Comparison of ENCODE assay signal across 9 cellular contexts in genomic region chr12:52151153-52151858, GRCh38. TPM values are rescaled to one million over a fixed set of nuclear protein-coding genes. Genes with fewer than 3 reads are reported as not detected.
DNase-seq lines count a peak whose midpoint lies in the region; ATAC-seq and TF ChIP-seq lines count a peak whose summit lies in the region.
"Had no signal": no experiment of that assay in that cellular context is flagged by ENCODE, and none has a peak within 500 bp of the region (broad histone marks: within the 10 kb centered on the region; RNA-seq: fewer than 3 reads in every experiment).

No MANE protein-coding gene starts in this region.

- H3K27ac ChIP-seq in lower lobe of right lung = peak overlapping the region; percentile 69
- H3K27ac ChIP-seq in thymus (ENCODE audit: low read depth) = peak overlapping the region; percentile 46

- H3K36me3 ChIP-seq in adipocyte (ENCODE audit: control insufficient read depth, insufficient read depth, low read length, severe bottlenecking) (no peaks in the 10 kb centered on the region), lower lobe of right lung (no peaks in the 10 kb centered on the region), thymus (ENCODE audit: control insufficient read depth, insufficient read depth) (no peaks in the 10 kb centered on the region)

- no peaks in the 10 kb centered on the region for H3K27me3 Mint-ChIP-seq in activated CD4-positive, alpha-beta memory T cell treated with anti-CD3 and anti-CD28 coated beads, Interleukin-2, amount 10 ng/mL, durations not matched to agents 7 days and 5 days
- H3K27me3 Mint-ChIP-seq in activated CD4-positive, alpha-beta memory T cell treated with anti-CD3 and anti-CD28 coated beads for 36 hours = no peaks in the 10 kb centered on the region

- H3K27me3 ChIP-seq in adipocyte (replicated peaks; ENCODE audit: control insufficient read depth, insufficient read depth, low read length) = no peaks in the 10 kb centered on the region
- H3K27me3 ChIP-seq in lower lobe of right lung (ENCODE audit: low read depth) = no peaks in the 10 kb centered on the region
- peaks cover 6% of the 10 kb centered on the region for H3K27me3 ChIP-seq in thymus (ENCODE audit: control insufficient read depth, insufficient read depth)

- no peak for ATAC-seq in lower lobe of right lung

- peak overlapping the region; percentile 41 for H3K4me3 Mint-ChIP-seq in activated CD4-positive, alpha-beta memory T cell treated with anti-CD3 and anti-CD28 coated beads, Interleukin-2, amount 10 ng/mL, durations not matched to agents 7 days and 5 days
- H3K4me3 Mint-ChIP-seq in activated CD4-positive, alpha-beta memory T cell treated with anti-CD3 and anti-CD28 coated beads for 36 hours = no peak overlapping the region

- H3K9me3 ChIP-seq in adipocyte (ENCODE audit: control insufficient read depth, low read length) (no peaks in the 10 kb centered on the region), lower lobe of right lung (no peaks in the 10 kb centered on the region), thymus (ENCODE audit: control insufficient read depth) (no peaks in the 10 kb centered on the region)

- no peaks in the 10 kb centered on the region for H3K9me3 Mint-ChIP-seq in activated CD4-positive, alpha-beta memory T cell treated with anti-CD3 and anti-CD28 coated beads, Interleukin-2, amount 10 ng/mL, durations not matched to agents 7 days and 5 days
- H3K9me3 Mint-ChIP-seq in activated CD4-positive, alpha-beta memory T cell treated with anti-CD3 and anti-CD28 coated beads for 36 hours = no peaks in the 10 kb centered on the region

- no peaks in the 10 kb centered on the region for H3K36me3 Mint-ChIP-seq in activated CD4-positive, alpha-beta memory T cell treated with anti-CD3 and anti-CD28 coated beads, Interleukin-2, amount 10 ng/mL, durations not matched to agents 7 days and 5 days (ENCODE audit: low read depth)
- H3K36me3 Mint-ChIP-seq in activated CD4-positive, alpha-beta memory T cell treated with anti-CD3 and anti-CD28 coated beads for 36 hours = no peaks in the 10 kb centered on the region

- TF ChIP-seq CTCF in lower lobe of right lung (IDR thresholded peaks at IDR 0.05) = no peak

- WGBS in thymus = 95% methylated on average over 11 of the region's 11 CpGs

- CTCF ChIA-PET in activated CD4-positive, alpha-beta memory T cell treated with anti-CD3 and anti-CD28 coated beads, Interleukin-2, amount 10 ng/mL, durations not matched to agents 7 days and 5 days (lab: Charles Lee) = interaction anchor here (0.6 to 1.2 kb wide), 2 partner anchors 11 to 729 kb away, joined by 3 read pairs; no protein-coding TSS in a partner anchor
- CTCF ChIA-PET in activated CD4-positive, alpha-beta memory T cell treated with anti-CD3 and anti-CD28 coated beads for 36 hours (lab: Charles Lee) = interaction anchor here (1.5 to 2.2 kb wide), 2 partner anchors 30 to 128 kb away, joined by 3 to 7 read pairs; no protein-coding TSS in a partner anchor

- H3K4me3 ChIP-seq in adipocyte (ENCODE audit: low read length) = no peak overlapping the region
- no peak overlapping the region for H3K4me3 ChIP-seq in lower lobe of right lung
- H3K4me3 ChIP-seq in thymus (ENCODE audit: low read length) = no peak overlapping the region

- H3K4me1 ChIP-seq in adipocyte (ENCODE audit: control insufficient read depth, insufficient read depth, low read length) (peaks cover 42% of the 10 kb centered on the region), lower lobe of right lung (peaks cover 58% of the 10 kb centered on the region), thymus (ENCODE audit: control insufficient read depth, insufficient read depth, low read length) (peaks cover 3% of the 10 kb centered on the region)

- no peak for DNase-seq in activated CD4-positive, alpha-beta memory T cell treated with anti-CD3 and anti-CD28 coated beads, Interleukin-2, amount 10 ng/mL, durations not matched to agents 7 days and 5 days
- no peak for DNase-seq in activated CD4-positive, alpha-beta memory T cell treated with anti-CD3 and anti-CD28 coated beads for 36 hours
- no peak for DNase-seq in adipocyte (ENCODE audit: low read depth)
- DNase-seq in lower lobe of right lung = no peak
- DNase-seq in NCI-H2029 treated with DMSO at 0.1 percent for 48 hours (lab: John Stamatoyannopoulos, UW) = no peak
- no peak for DNase-seq in COLO829 (ENCODE audit: low spot score)
- DNase-seq in NCI-H2196 (lab: John Stamatoyannopoulos, UW; ENCODE audit: unreplicated experiment) = no peak
- DNase-seq: NCI-H187 treated with DMSO at 0.1 percent for 48 hours had no signal

- H3K4me1 Mint-ChIP-seq in activated CD4-positive, alpha-beta memory T cell treated with anti-CD3 and anti-CD28 coated beads, Interleukin-2, amount 10 ng/mL, durations not matched to agents 7 days and 5 days = peaks cover 39% of the 10 kb centered on the region
- peaks cover 22% of the 10 kb centered on the region for H3K4me1 Mint-ChIP-seq in activated CD4-positive, alpha-beta memory T cell treated with anti-CD3 and anti-CD28 coated beads for 36 hours (ENCODE audit: low read depth)

- peak overlapping the region; percentile 60 for H3K9ac ChIP-seq in adipocyte (ENCODE audit: low read length)

- POLR2A ChIA-PET in activated CD4-positive, alpha-beta memory T cell treated with anti-CD3 and anti-CD28 coated beads, Interleukin-2, amount 10 ng/mL, durations not matched to agents 7 days and 5 days (lab: Charles Lee) = no interaction called here
- POLR2A ChIA-PET in activated CD4-positive, alpha-beta memory T cell treated with anti-CD3 and anti-CD28 coated beads for 36 hours (lab: Charles Lee) = no interaction called here

- intact Hi-C loops in activated CD4-positive, alpha-beta memory T cell treated with anti-CD3 and anti-CD28 coated beads for 36 hours (cut with micrococcal nuclease) = loop anchor here (5.0 kb wide), 1 partner anchor 831 kb away; no protein-coding TSS in a partner anchor
- intact Hi-C loops in lower lobe of right lung (cut with DNase I) = no loop called here

- H3K27ac Mint-ChIP-seq in activated CD4-positive, alpha-beta memory T cell treated with anti-CD3 and anti-CD28 coated beads, Interleukin-2, amount 10 ng/mL, durations not matched to agents 7 days and 5 days = peak overlapping the region; percentile 23
- H3K27ac Mint-ChIP-seq in activated CD4-positive, alpha-beta memory T cell treated with anti-CD3 and anti-CD28 coated beads for 36 hours = no peak overlapping the region

RNA-seq across cellular contexts. Expression of gene KRT80, which starts 40.5 kb away (rescaled TPM):
- not detected for total RNA-seq in activated CD4-positive, alpha-beta memory T cell treated with anti-CD3 and anti-CD28 coated beads, Interleukin-2, amount 10 ng/mL, durations not matched to agents 7 days and 5 days
- not detected for total RNA-seq in activated CD4-positive, alpha-beta memory T cell treated with anti-CD3 and anti-CD28 coated beads for 36 hours
- total RNA-seq in lower lobe of right lung = 3.0 TPM
- polyA plus RNA-seq in thymus = 4.8 TPM
